ENCODE assay signal across 16 cellular contexts in genomic region chr5:77181596-77182304, GRCh38. TPM values are rescaled to one million over a fixed set of nuclear protein-coding genes. Genes with fewer than 3 reads are reported as not detected.
DNase-seq lines count a peak whose midpoint lies in the region; ATAC-seq and TF ChIP-seq lines count a peak whose summit lies in the region.
"Had no signal": no experiment of that assay in that cellular context is flagged by ENCODE, and none has a peak within 500 bp of the region (broad histone marks: within the 10 kb centered on the region; RNA-seq: fewer than 3 reads in every experiment).

No MANE protein-coding gene starts in this region.

- no peaks in the 10 kb centered on the region for H3K9me3 Mint-ChIP-seq in H9
- H3K9me3 Mint-ChIP-seq in brain: peaks cover 0 to 4% (median 1%) of the 10 kb centered on the region in 5 experiments
- H3K9me3 Mint-ChIP-seq: central memory CD8-positive, alpha-beta T cell had no signal

- H2BK15ac ChIP-seq in H9 (ENCODE audit: low read depth, low read length): no peak overlapping the region

- H2AFZ ChIP-seq in H9 (ENCODE audit: low read length): no peak overlapping the region
- no peak overlapping the region for H2AFZ ChIP-seq in smooth muscle cell (ENCODE audit: low read depth)

- H2BK120ac ChIP-seq in H9 (ENCODE audit: low read depth, low read length, poor library complexity, severe bottlenecking): no peak overlapping the region

- no peaks in the 10 kb centered on the region for H4K20me1 ChIP-seq in H9 (ENCODE audit: control insufficient read depth, insufficient read depth, insufficient read length)
- no peaks in the 10 kb centered on the region for H4K20me1 ChIP-seq in smooth muscle cell (ENCODE audit: low read depth)

- DNase-seq in H9 (no peak), left kidney (ENCODE audit: low read depth, low spot score) (peak; percentile 38), smooth muscle cell (lab: John Stamatoyannopoulos, UW; ENCODE audit: unreplicated experiment) (no peak), globus pallidus (ENCODE audit: low spot score) (no peak), AG20443 (ENCODE audit: low spot score) (no peak)
- DNase-seq: activated T-cell treated with anti-CD3 and anti-CD28 coated beads, Interleukin-2, amount 50 U/mL, for 4 hours; BE2C; DND-41; foreskin melanocyte; NCI-H1417 had no signal

- H3K14ac ChIP-seq in H9 (ENCODE audit: insufficient read depth, low read length): no peak overlapping the region

- H2BK20ac ChIP-seq in H9 (ENCODE audit: low read depth, low read length, poor library complexity, severe bottlenecking): no peak overlapping the region

- TF ChIP-seq CTCF in H9 (conservative IDR thresholded peaks at IDR 0.05): no peak
- TF ChIP-seq CTCF in brain (conservative IDR thresholded peaks at IDR 0.05): no peak
- TF ChIP-seq CTCF in smooth muscle cell (IDR thresholded peaks at IDR 0.05; ENCODE audit: borderline replicate concordance, insufficient read depth, poor library complexity, severe bottlenecking): no peak

- no peaks in the 10 kb centered on the region for H3K9me3 ChIP-seq in H9 (ENCODE audit: control insufficient read depth, low read depth, low read length)
- H3K9me3 ChIP-seq in smooth muscle cell (replicated peaks; ENCODE audit: low read depth): no peaks in the 10 kb centered on the region
- H3K9me3 ChIP-seq: BE2C had no signal

- H4K8ac ChIP-seq in H9 (replicated peaks; ENCODE audit: insufficient read length, low read depth, low read length): no peak overlapping the region

- H3K79me2 ChIP-seq in H9 (ENCODE audit: insufficient read depth, low read length) (no peaks in the 10 kb centered on the region), smooth muscle cell (ENCODE audit: low read depth) (no peaks in the 10 kb centered on the region)

- no peaks in the 10 kb centered on the region for H3F3A ChIP-seq in smooth muscle cell (ENCODE audit: low read depth)

- H4K91ac ChIP-seq in H9 (ENCODE audit: insufficient read length, low read depth, low read length): no peak overlapping the region

- no peak overlapping the region for H3K4ac ChIP-seq in H9 (ENCODE audit: low read depth, low read length)

- no peak overlapping the region for H2BK12ac ChIP-seq in H9 (ENCODE audit: insufficient read length, low read depth, low read length)

- H3K27me3 ChIP-seq in H9 (ENCODE audit: insufficient read depth, low read length) (peaks cover 19% of the 10 kb centered on the region; the same call in 1 of the 2 replicates), smooth muscle cell (ENCODE audit: low read depth) (peaks cover 55% of the 10 kb centered on the region)

- H4K5ac ChIP-seq in H9 (ENCODE audit: insufficient read length, low read depth, low read length): no peak overlapping the region

- no peak overlapping the region for H2AK5ac ChIP-seq in H9 (ENCODE audit: insufficient read length, low read length)

- peaks cover 7 to 8% of the 10 kb centered on the region in 2 experiments; a peak in 3 of 4 replicates for H3K4me1 Mint-ChIP-seq in H9
- no peaks in the 10 kb centered on the region for H3K4me1 Mint-ChIP-seq in brain
- H3K4me1 Mint-ChIP-seq: central memory CD8-positive, alpha-beta T cell had no signal

- no CpG with 5 or more reads among the region's 15 CpGs for WGBS in H9 (ENCODE audit: extremely low coverage, insufficient read length, low lambda C conversion rate)
- WGBS in smooth muscle cell (ENCODE audit: low lambda C conversion rate): 66% methylated on average over 15 of the region's 15 CpGs

- peaks cover 8% of the 10 kb centered on the region for H3K23me2 ChIP-seq in H9 (ENCODE audit: insufficient read length, low read depth, low read length, poor library complexity, severe bottlenecking)

- H3K36me3 ChIP-seq in smooth muscle cell (ENCODE audit: low read depth): no peaks in the 10 kb centered on the region
- H3K36me3 ChIP-seq: BE2C had no signal

- no peak overlapping the region for H3K18ac ChIP-seq in H9 (ENCODE audit: insufficient read length, low read depth, low read length)

- peak overlapping the region; percentile 45 for H3K4me3 ChIP-seq in smooth muscle cell

- no peak overlapping the region for H3T11ph ChIP-seq in H9 (ENCODE audit: low read length)

- no peak for ATAC-seq in GM19023 (IDR thresholded peaks at IDR 0.05; ENCODE audit: unreplicated experiment)

- H3K23ac ChIP-seq in H9 (ENCODE audit: insufficient read length, low read depth, low read length): no peak overlapping the region

- peak overlapping the region; percentile 82 for H3K4me2 ChIP-seq in H9 (ENCODE audit: insufficient read depth, insufficient read length, low read length)
- H3K4me2 ChIP-seq in smooth muscle cell: no peak overlapping the region

- H3K27ac ChIP-seq in H9 (ENCODE audit: insufficient read length, low read depth, low read length) (no peak overlapping the region), smooth muscle cell (ENCODE audit: low read depth) (no peak overlapping the region)
- H3K27ac ChIP-seq: HL-60 had no signal

- H3K9ac ChIP-seq in H9 (ENCODE audit: extremely low read depth, insufficient read length, low read length) (no peak overlapping the region), smooth muscle cell (ENCODE audit: low read depth) (no peak overlapping the region)

- no peak overlapping the region for H3K4me3 Mint-ChIP-seq in H9
- peak overlapping the region in 3 of 5 experiments; percentile 21 to 81 (median 79) for H3K4me3 Mint-ChIP-seq in brain
- H3K4me3 Mint-ChIP-seq: activated T-cell treated with anti-CD3 and anti-CD28 coated beads, Interleukin-2, amount 50 U/mL, for 4 hours; central memory CD8-positive, alpha-beta T cell had no signal

- H3K4me1 ChIP-seq in H9 (ENCODE audit: insufficient read depth, low read length) (no peaks in the 10 kb centered on the region), smooth muscle cell (ENCODE audit: low read depth) (peaks cover 7% of the 10 kb centered on the region)

- no peak overlapping the region for H2BK5ac ChIP-seq in H9 (ENCODE audit: insufficient read length, low read length)

- no peak overlapping the region for H3K56ac ChIP-seq in H9 (ENCODE audit: insufficient read length, low read depth, low read length)

- H3K79me1 ChIP-seq in H9 (ENCODE audit: insufficient read depth, low read depth, low read length, poor library complexity, severe bottlenecking): no peaks in the 10 kb centered on the region

- H3K27ac Mint-ChIP-seq in H9 (no peak overlapping the region), brain (no peak overlapping the region)
- H3K27ac Mint-ChIP-seq: activated naive CD8-positive, alpha-beta T cell had no signal

- peaks cover 52% of the 10 kb centered on the region for H3K27me3 Mint-ChIP-seq in H9 (ENCODE audit: low read depth)
- H3K27me3 Mint-ChIP-seq in brain: peaks cover 49% of the 10 kb centered on the region

- no peaks in the 10 kb centered on the region for H3K36me3 Mint-ChIP-seq in H9 (ENCODE audit: insufficient read depth in 1 of 3, low read depth in 3 of 3)
- H3K36me3 Mint-ChIP-seq in brain: no peaks in the 10 kb centered on the region
- H3K36me3 Mint-ChIP-seq: activated naive CD8-positive, alpha-beta T cell had no signal

RNA-seq across cellular contexts. Expression of gene PDE8B, which starts 28.7 kb away (rescaled TPM):
- 0.07 TPM in 1 of 2 replicates, not detected in the other for total RNA-seq in H9 (2021)
- 5.9 TPM for polyA plus RNA-seq in brain (ENCODE audit: insufficient read depth, low read depth, low replicate concordance)
- 0.09 and 0.13 TPM in 2 replicates for total RNA-seq in smooth muscle cell
- 0.18 and 0.40 TPM in 2 replicates for polyA plus RNA-seq in smooth muscle cell
- total RNA-seq: activated T-cell treated with anti-CD3 and anti-CD28 coated beads, Interleukin-2, amount 50 U/mL, for 4 hours; endothelial cell of umbilical vein had no signal
- polyA plus RNA-seq: endothelial cell of umbilical vein had no signal

Comparison
In these comparisons a context has a peak if more than half of its experiments do, and no peak if none do; other contexts are left out.
1. H3K4me3 Mint-ChIP-seq: peak in brain (3 of 5); none in H9 (0 of 2).